9 cellular contexts compared by ENCODE assay signal in genomic region chr7:156816943-156817572, GRCh38.
DNase-seq lines count a peak whose midpoint lies in the region; ATAC-seq, FAIRE-seq and TF ChIP-seq lines count a peak whose summit lies in the region.
"Had no signal": no experiment of that assay in that cellular context is flagged by ENCODE, and none has a peak within 500 bp of the region (broad histone marks: within the 10 kb centered on the region; RNA-seq: fewer than 3 reads in every experiment).

No MANE protein-coding gene starts in this region.

- CTCF ChIA-PET in BJ (lab: Yijun Ruan, JAX) (interaction anchor here (0.9 to 2.7 kb wide), 5 partner anchors 8 to 1021 kb away, joined by 3 to 13 read pairs (median 3); no protein-coding TSS in a partner anchor), HCT116 (lab: Charles Lee) (interaction anchor here (1.6 kb wide), 3 partner anchors 9 to 53 kb away, joined by 4 to 6 read pairs (median 5); no protein-coding TSS in a partner anchor), T-cell (lab: Charles Lee) (interaction anchor here in 1 of 2 donors (0.5 to 1.4 kb wide), 2 partner anchors 1092 to 1889 kb away, joined by 3 to 6 read pairs; no protein-coding TSS in a partner anchor)

- no peak overlapping the region for H3K9ac ChIP-seq in HCT116 (ENCODE audit: low read length)

- DNase-seq in BJ (ENCODE audit: low read depth): no peak
- DNase-seq in HCT116 (ENCODE audit: low read depth, low spot score): no peak
- no peak for DNase-seq in nucleus accumbens (lab: John Stamatoyannopoulos, UW)
- DNase-seq in activated CD8-positive, alpha-beta memory T cell treated with anti-CD3 and anti-CD28 coated beads, Interleukin-2, amount 50 U/mL, for 4 hours: no peak
- DNase-seq in NCI-H2081 treated with DMSO at 0.1 percent for 48 hours (lab: John Stamatoyannopoulos, UW): no peak
- DNase-seq in T-cell: no peak

- no peaks in the 10 kb centered on the region for H3K27me3 ChIP-seq in BJ (ENCODE audit: control insufficient read depth, insufficient read depth, low read length)
- no peaks in the 10 kb centered on the region for H3K27me3 ChIP-seq in HCT116 (ENCODE audit: insufficient read depth, low read length)

- POLR2A ChIA-PET in BJ (lab: Charles Lee): no interaction called here
- POLR2A ChIA-PET in HCT116 (lab: Charles Lee): no interaction called here
- POLR2A ChIA-PET in T-cell (lab: Charles Lee): no interaction called here

- TF ChIP-seq RAD21 in HCT116 (IDR thresholded peaks at IDR 0.05; ENCODE audit: low read depth): peak; percentile 75

- no peak overlapping the region for H3K4me3 ChIP-seq in BJ (ENCODE audit: low read depth, low read length)
- H3K4me3 ChIP-seq in HCT116 (replicated peaks in 1 of 2; ENCODE audit: low read depth in 1 of 2, low read length in 2 of 2): no peak overlapping the region
- H3K4me3 ChIP-seq: lung had no signal

- H3K27me3 Mint-ChIP-seq in T-cell: no peaks in the 10 kb centered on the region

- FAIRE-seq in TTC549 (lab: Jason Lieb, UNC): peak; percentile 92
- FAIRE-seq in islet of Langerhans (lab: Jason Lieb, UNC): peak; percentile 94

- RAD21 ChIA-PET in HCT116 (lab: Charles Lee; ENCODE audit: low non-redundant PET in 1 of 2, low total read pairs in 2 of 2, uncharacterized antibody in 2 of 2, unreplicated experiment in 2 of 2): no interaction called here

- no peaks in the 10 kb centered on the region for H3K9me3 ChIP-seq in HCT116 (ENCODE audit: control insufficient read depth in 1 of 2, insufficient read depth in 1 of 2, low read depth in 1 of 2, low read length in 2 of 2)

- H3K4me1 ChIP-seq in HCT116 (ENCODE audit: control insufficient read depth in 1 of 2, insufficient read depth in 2 of 2, low read length in 2 of 2): no peaks in the 10 kb centered on the region

- H3K36me3 ChIP-seq in BJ (ENCODE audit: control insufficient read depth, insufficient read depth, low read length) (peaks cover 1% of the 10 kb centered on the region), HCT116 (ENCODE audit: control insufficient read depth in 1 of 2, insufficient read depth in 2 of 2, low read length in 2 of 2) (peaks cover 0 to 10% of the 10 kb centered on the region in 2 experiments; a peak in 2 of 4 replicates)

- H3K27ac Mint-ChIP-seq in T-cell: no peak overlapping the region

- no TSS peak for BruUV-seq in HCT116 (replicated peaks; lab: Mats Ljungman, UMichigan)

- peaks cover 15% of the 10 kb centered on the region; the same call in 1 of the 2 replicates for H3K79me2 ChIP-seq in HCT116 (ENCODE audit: insufficient read depth, low read length)

- no peak overlapping the region for H3K27ac ChIP-seq in HCT116 (ENCODE audit: low read depth, low read length)

- no peak overlapping the region for H2AFZ ChIP-seq in HCT116 (ENCODE audit: low read depth, low read length, poor library complexity, severe bottlenecking)

- peak; percentile 38 for TF ChIP-seq CTCF in BJ (IDR thresholded peaks at IDR 0.05; ENCODE audit: insufficient read depth, low read depth, low read length)
- TF ChIP-seq CTCF in HCT116 (IDR thresholded peaks at IDR 0.05 in 2 of 3, conservative IDR thresholded peaks at IDR 0.05 in 1 of 3; ENCODE audit: borderline replicate concordance in 1 of 3, insufficient read depth in 1 of 3, low read depth in 2 of 3, low read length in 2 of 3): peak; percentile 23 to 62 (median 51); a peak in 4 of 6 replicates

- no peak for TF ChIP-seq POLR2A in HCT116 (IDR thresholded peaks at IDR 0.05; ENCODE audit: borderline replicate concordance, extremely low read depth, insufficient read depth, insufficient read length)

- no peaks in the 10 kb centered on the region for H3K9me3 Mint-ChIP-seq in T-cell

- intact Hi-C loops in HCT116 (cut with micrococcal nuclease): loop anchor here (1.0 to 2.0 kb wide), 2 partner anchors 166 to 1020 kb away; no protein-coding TSS in a partner anchor

- no peaks in the 10 kb centered on the region for H4K20me1 ChIP-seq in HCT116 (ENCODE audit: insufficient read depth)

- H3K9me2 ChIP-seq in HCT116 (ENCODE audit: insufficient read depth): no peaks in the 10 kb centered on the region

- ATAC-seq in HCT116 (peak; percentile 74), T-cell (replicated peaks in 1 of 4) (no peak)

- no peaks in the 10 kb centered on the region for H3K4me1 Mint-ChIP-seq in T-cell

- H3K4me3 Mint-ChIP-seq in T-cell: no peak overlapping the region

- peaks cover 24% of the 10 kb centered on the region for H3K36me3 Mint-ChIP-seq in T-cell

- H3K4me2 ChIP-seq in HCT116 (ENCODE audit: low read length): no peak overlapping the region

TF ChIP-seq in HCT116, 20 proteins besides CTCF, POLR2A, EP300 and RAD21:
- TF ChIP-seq MAX (IDR thresholded peaks at IDR 0.05): no peak
- TF ChIP-seq ZFX (IDR thresholded peaks at IDR 0.05): no peak
- no peak for TF ChIP-seq TCF7L2 (IDR thresholded peaks at IDR 0.05; ENCODE audit: borderline replicate concordance, extremely low read depth, insufficient read depth, insufficient read length)
- TF ChIP-seq FOSL1 (IDR thresholded peaks at IDR 0.05; ENCODE audit: low read depth): no peak
- TF ChIP-seq, protein P1, sequence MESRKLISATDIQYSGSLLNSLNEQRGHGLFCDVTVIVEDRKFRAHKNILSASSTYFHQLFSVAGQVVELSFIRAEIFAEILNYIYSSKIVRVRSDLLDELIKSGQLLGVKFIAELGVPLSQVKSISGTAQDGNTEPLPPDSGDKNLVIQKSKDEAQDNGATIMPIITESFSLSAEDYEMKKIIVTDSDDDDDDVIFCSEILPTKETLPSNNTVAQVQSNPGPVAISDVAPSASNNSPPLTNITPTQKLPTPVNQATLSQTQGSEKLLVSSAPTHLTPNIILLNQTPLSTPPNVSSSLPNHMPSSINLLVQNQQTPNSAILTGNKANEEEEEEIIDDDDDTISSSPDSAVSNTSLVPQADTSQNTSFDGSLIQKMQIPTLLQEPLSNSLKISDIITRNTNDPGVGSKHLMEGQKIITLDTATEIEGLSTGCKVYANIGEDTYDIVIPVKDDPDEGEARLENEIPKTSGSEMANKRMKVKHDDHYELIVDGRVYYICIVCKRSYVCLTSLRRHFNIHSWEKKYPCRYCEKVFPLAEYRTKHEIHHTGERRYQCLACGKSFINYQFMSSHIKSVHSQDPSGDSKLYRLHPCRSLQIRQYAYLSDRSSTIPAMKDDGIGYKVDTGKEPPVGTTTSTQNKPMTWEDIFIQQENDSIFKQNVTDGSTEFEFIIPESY (IDR thresholded peaks at IDR 0.05; ENCODE audit: extremely low read depth, insufficient replicate concordance, low read length): no peak
- TF ChIP-seq, protein P2, sequence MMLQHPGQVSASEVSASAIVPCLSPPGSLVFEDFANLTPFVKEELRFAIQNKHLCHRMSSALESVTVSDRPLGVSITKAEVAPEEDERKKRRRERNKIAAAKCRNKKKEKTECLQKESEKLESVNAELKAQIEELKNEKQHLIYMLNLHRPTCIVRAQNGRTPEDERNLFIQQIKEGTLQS (IDR thresholded peaks at IDR 0.05): no peak
- TF ChIP-seq ZNF274 (IDR thresholded peaks at IDR 0.05; ENCODE audit: low read depth, low read length): no peak
- TF ChIP-seq CEBPB (IDR thresholded peaks at IDR 0.05; ENCODE audit: low read depth): no peak
- TF ChIP-seq POLR2AphosphoS5 (IDR thresholded peaks at IDR 0.05; ENCODE audit: low read depth, low read length): no peak
- no peak for TF ChIP-seq JUND (IDR thresholded peaks at IDR 0.05)
- TF ChIP-seq EZH2 (IDR thresholded peaks at IDR 0.05): no peak
- no peak for TF ChIP-seq SRF (IDR thresholded peaks at IDR 0.05; ENCODE audit: low read depth)
- no peak for TF ChIP-seq SP1 (IDR thresholded peaks at IDR 0.05; ENCODE audit: low read depth)
- TF ChIP-seq CBX3 (IDR thresholded peaks at IDR 0.05; ENCODE audit: low read depth): no peak
- TF ChIP-seq SIN3A (IDR thresholded peaks at IDR 0.05; ENCODE audit: low read depth): no peak
- no peak for TF ChIP-seq ELF1 (IDR thresholded peaks at IDR 0.05; ENCODE audit: borderline replicate concordance, low read depth)
- TF ChIP-seq REST (IDR thresholded peaks at IDR 0.05; ENCODE audit: low read depth): no peak
